In the genomic region with DNA sequence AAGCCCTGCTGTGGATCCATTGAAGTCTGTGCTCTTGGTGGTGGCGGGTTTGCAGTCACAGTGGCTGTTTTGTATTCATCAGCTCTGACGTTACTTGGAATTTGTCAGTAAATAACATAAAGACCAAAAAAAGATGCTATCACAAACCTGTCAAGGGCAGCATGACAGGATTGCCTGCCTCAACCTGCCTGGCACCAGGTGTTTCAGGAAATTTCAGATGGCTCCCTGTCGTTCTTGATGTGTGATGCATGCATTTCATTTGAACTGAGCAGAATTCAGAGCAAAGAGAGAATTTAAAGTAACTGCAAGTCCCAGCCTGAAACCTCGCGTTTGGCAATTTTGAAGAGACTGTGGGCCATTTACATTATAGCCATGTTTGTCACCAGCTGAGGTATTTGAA, we compare ENCODE assay signal across 23 cellular contexts. TPM values are rescaled to one million over a fixed set of nuclear protein-coding genes. Genes with fewer than 3 reads are reported as not detected.
DNase-seq lines count a peak whose midpoint lies in the region; TF ChIP-seq lines count a peak whose summit lies in the region.
"Had no signal": no experiment of that assay in that cellular context is flagged by ENCODE, and none has a peak within 500 bp of the region (broad histone marks: within the 10 kb centered on the region; RNA-seq: fewer than 3 reads in every experiment).

No MANE protein-coding gene starts in this region.

- in situ Hi-C loops in G401 (cut with HindIII; ENCODE audit: low sequenced_read_pairs): no loop called here

- DNase-seq in G401 (ENCODE audit: low spot score) (peak; percentile 30), NCI-H1105 treated with DMSO at 0.1 percent for 48 hours (lab: John Stamatoyannopoulos, UW) (peak; percentile 90), NCI-H526 treated with DMSO at 0.1 percent for 48 hours (lab: John Stamatoyannopoulos, UW) (peak; percentile 67), mesothelial cell of epicardium (ENCODE audit: low spot score in 2 of 2, unreplicated experiment in 2 of 2) (no peak), NCI-H128 (lab: John Stamatoyannopoulos, UW; ENCODE audit: unreplicated experiment) (no peak), HK-2 (ENCODE audit: unreplicated experiment) (no peak), NOMO-1 treated with dmso at 0.1 percent for 144 hours (lab: John Stamatoyannopoulos, UW; ENCODE audit: unreplicated experiment) (no peak)
- DNase-seq: activated CD4-positive, alpha-beta T cell treated with anti-CD3 and anti-CD28 coated beads, Interleukin-2, amount 10 ng/mL, durations not matched to agents 24 days and 14 days; activated naive CD4-positive, alpha-beta T cell; activated T-cell treated with anti-CD3 and anti-CD28 coated beads, Interleukin-2, amount 50 U/mL, for 4 hours; body of pancreas; kidney; NCI-H187 treated with DMSO at 0.1 percent for 48 hours; NCI-H510A; pancreas; right cardiac atrium; stimulated activated CD4-positive, alpha-beta T cell treated with anti-CD3 and anti-CD28 coated beads, Interleukin-12 subunit alpha, Interleukin-12 subunit beta, amount 100 ng/mL, for 4 hours; stimulated activated CD4-positive, alpha-beta T cell treated with anti-CD3 and anti-CD28 coated beads, Interleukin-4, amount 100 ng/mL, for 4 hours; stimulated activated naive CD4-positive, alpha-beta T cell; testis; WERI-Rb-1 had no signal

- H3K9me3 Mint-ChIP-seq in mesothelial cell of epicardium: peaks cover 3% of the 10 kb centered on the region
- H3K9me3 Mint-ChIP-seq: activated T-cell treated with anti-CD3 and anti-CD28 coated beads, Interleukin-2, amount 50 U/mL, for 4 hours; natural killer cell treated with Interleukin-12 subunit alpha and Interleukin-12 subunit beta and Interleukin-15 and Interleukin-18, amount 100 ng/mL, for 72 hours had no signal

- no peaks in the 10 kb centered on the region for H3K36me3 Mint-ChIP-seq in mesothelial cell of epicardium
- H3K36me3 Mint-ChIP-seq: CD14-positive monocyte; natural killer cell treated with Interleukin-12 subunit alpha and Interleukin-12 subunit beta and Interleukin-15 and Interleukin-18, amount 100 ng/mL, for 72 hours had no signal

- TF ChIP-seq CTCF in mesothelial cell of epicardium (IDR thresholded peaks at IDR 0.05; ENCODE audit: unreplicated experiment): no peak

- H3K4me1 Mint-ChIP-seq in mesothelial cell of epicardium: peaks cover 8% of the 10 kb centered on the region

- H3K4me3 Mint-ChIP-seq in mesothelial cell of epicardium: no peak overlapping the region
- H3K4me3 Mint-ChIP-seq: activated CD4-positive, alpha-beta T cell treated with anti-CD3 and anti-CD28 coated beads, Interleukin-2, amount 10 ng/mL, durations not matched to agents 24 days and 14 days; activated T-cell treated with anti-CD3 and anti-CD28 coated beads, Interleukin-2, amount 50 U/mL, for 4 hours; CD14-positive monocyte; natural killer cell treated with Interleukin-12 subunit alpha and Interleukin-12 subunit beta and Interleukin-15 and Interleukin-18, amount 100 ng/mL, for 72 hours had no signal

- H3K27me3 Mint-ChIP-seq in mesothelial cell of epicardium (ENCODE audit: low read depth): no peaks in the 10 kb centered on the region

- H3K27ac Mint-ChIP-seq in mesothelial cell of epicardium: peak overlapping the region; percentile 84
- H3K27ac Mint-ChIP-seq: activated CD4-positive, alpha-beta T cell treated with anti-CD3 and anti-CD28 coated beads, Interleukin-2, amount 10 ng/mL, durations not matched to agents 24 days and 14 days; CD14-positive monocyte; natural killer cell treated with Interleukin-12 subunit alpha and Interleukin-12 subunit beta and Interleukin-15 and Interleukin-18, amount 100 ng/mL, for 72 hours had no signal

RNA-seq across cellular contexts. Expression of a gene that starts 50.3 kb away (rescaled TPM):
- total RNA-seq in G401 (2014; rRNA removed; shearing (Covaris generic)): 10.8 and 16.7 TPM in 2 replicates
- 43.8 to 45.6 TPM (median 45.3 TPM) in 3 replicates for total RNA-seq in mesothelial cell of epicardium

Comparison
In these comparisons a context has a peak if more than half of its experiments do, and no peak if none do; other contexts are left out.
1. DNase-seq: peak in G401 (single experiment), NCI-H1105 treated with DMSO at 0.1 percent for 48 hours (single experiment) and NCI-H526 treated with DMSO at 0.1 percent for 48 hours (single experiment); none in mesothelial cell of epicardium (0 of 2), NCI-H128 (single experiment), HK-2 (single experiment) and NOMO-1 treated with dmso at 0.1 percent for 144 hours (single experiment).